ENCODE assay signal across 11 cellular contexts in genomic region chrX:13081385-13082285, GRCh38. TPM values are rescaled to one million over a fixed set of nuclear protein-coding genes. Genes with fewer than 3 reads are reported as not detected.
DNase-seq lines count a peak whose midpoint lies in the region; ATAC-seq, FAIRE-seq and TF ChIP-seq lines count a peak whose summit lies in the region.
"Had no signal": no experiment of that assay in that cellular context is flagged by ENCODE, and none has a peak within 500 bp of the region (broad histone marks: within the 10 kb centered on the region; RNA-seq: fewer than 3 reads in every experiment).

No MANE protein-coding gene starts in this region.

- DNase-seq in GM12891 (ENCODE audit: insufficient read length, low spot score) = no peak
- DNase-seq in T-cell = peak in 3 of 34 experiments; percentile 17 to 47 (median 40)
- no peak for DNase-seq in RKO (ENCODE audit: low spot score)
- no peak for DNase-seq in NCI-H446 (lab: John Stamatoyannopoulos, UW)
- DNase-seq in ureter (ENCODE audit: low spot score) = no peak
- DNase-seq in activated CD4-positive, alpha-beta T cell treated with anti-CD3 and anti-CD28 coated beads for 48 hours = no peak
- DNase-seq: NCI-H524 treated with DMSO at 0.1 percent for 48 hours had no signal

- POLR2A ChIA-PET in T-cell (lab: Charles Lee) = interaction anchor here (0.5 to 1.6 kb wide), 20 partner anchors 8 to 144 kb away, joined by 3 to 10 read pairs (median 4); no protein-coding TSS in a partner anchor

- peak overlapping the region; percentile 74 to 77 for H3K27ac ChIP-seq in mucosa of rectum (ENCODE audit: low read depth in 2 of 2, low read length in 2 of 2)

- H3K4me1 Mint-ChIP-seq in T-cell = peaks cover 91 to 92% (median 91%) of the 10 kb centered on the region in 3 donors

- peak; percentile 52 for ATAC-seq in HG02938 (IDR thresholded peaks at IDR 0.05; ENCODE audit: unreplicated experiment)
- ATAC-seq in T-cell (replicated peaks in 1 of 4) = peak in 3 of 4 experiments; percentile 14 to 62 (median 28)

- H3K36me3 Mint-ChIP-seq in T-cell = no peaks in the 10 kb centered on the region

- H3K9me3 ChIP-seq in mucosa of rectum (ENCODE audit: control insufficient read depth in 2 of 2, low read length in 2 of 2) = no peaks in the 10 kb centered on the region

- peaks cover 20 to 38% of the 10 kb centered on the region in 2 donors for H3K4me1 ChIP-seq in mucosa of rectum (ENCODE audit: control insufficient read depth in 2 of 2, insufficient read depth in 2 of 2, low read length in 2 of 2)

- peaks cover 7 to 9% of the 10 kb centered on the region in 2 donors for H3K27me3 ChIP-seq in mucosa of rectum (ENCODE audit: control insufficient read depth in 2 of 2, insufficient read depth in 2 of 2, low read length in 2 of 2)

- no peaks in the 10 kb centered on the region for H3K9me3 Mint-ChIP-seq in T-cell
- H3K9me3 Mint-ChIP-seq: neural crest cell had no signal

- peak overlapping the region; percentile 97 to 99 for H3K27ac Mint-ChIP-seq in T-cell

- H3K4me3 ChIP-seq in mucosa of rectum (ENCODE audit: low read length in 2 of 2) = no peak overlapping the region

- no peaks in the 10 kb centered on the region for H3K36me3 ChIP-seq in mucosa of rectum (ENCODE audit: control insufficient read depth in 2 of 2, insufficient read depth in 2 of 2, low read length in 2 of 2)

- CTCF ChIA-PET in T-cell (lab: Charles Lee) = interaction anchor here (0.6 to 2.0 kb wide), 15 partner anchors 9 to 135 kb away, joined by 3 to 12 read pairs (median 5); no protein-coding TSS in a partner anchor

- H3K27me3 Mint-ChIP-seq in T-cell = peaks cover 0 to 17% of the 10 kb centered on the region in 2 donors

- no peak for TF ChIP-seq POLR2A in GM12891 (IDR thresholded peaks at IDR 0.05; ENCODE audit: low read depth, low read length)

- peak overlapping the region; percentile 28 to 51 (median 48) for H3K4me3 Mint-ChIP-seq in T-cell
- H3K4me3 Mint-ChIP-seq: neural crest cell had no signal

- peak; percentile 33 for FAIRE-seq in GM12891 (lab: Jason Lieb, UNC)

- H3K9ac ChIP-seq in mucosa of rectum (ENCODE audit: low read depth in 1 of 2, low read length in 2 of 2) = peak overlapping the region in 1 of 2 donors; percentile 22

TF ChIP-seq in GM12891, 5 proteins besides CTCF, POLR2A, EP300 and RAD21:
- TF ChIP-seq TAF1 (IDR thresholded peaks at IDR 0.05; ENCODE audit: low read depth, low read length) (no peak), SPI1 (IDR thresholded peaks at IDR 0.05; ENCODE audit: low read depth, low read length) (peak; percentile 66)

RNA-seq across cellular contexts. Expression of gene FAM9C, which starts 37.2 kb away (rescaled TPM):
- not detected for polyA plus RNA-seq in GM12891 (2012; ENCODE audit: low read depth, missing spikeins)
- total RNA-seq in T-cell (not detected), ureter (0.26 TPM)
- total RNA-seq: bronchial epithelial cell had no signal
